ENCODE assay signal across 1 cellular context in the genomic region with DNA sequence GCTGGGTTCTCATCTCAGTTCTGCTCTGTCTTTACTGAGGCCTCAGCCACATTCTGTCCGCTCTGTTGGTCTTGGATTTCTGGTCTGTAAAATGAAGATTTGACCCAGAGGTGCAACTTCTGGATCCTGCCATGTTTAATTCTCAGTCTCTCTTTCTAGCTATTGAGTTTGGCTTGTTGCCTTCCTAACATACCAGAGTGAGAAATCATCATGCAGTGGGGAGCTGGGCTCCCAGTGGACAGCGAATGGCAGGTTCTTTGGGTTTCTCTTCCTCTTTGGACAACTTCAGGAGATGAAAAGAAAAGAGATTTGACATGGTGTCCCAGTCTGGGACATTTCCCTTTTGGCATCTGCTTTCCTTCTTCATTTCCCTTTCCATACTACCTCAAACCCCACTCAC.
TF ChIP-seq lines count a peak whose summit lies in the region.

No MANE protein-coding gene starts in this region.

TF ChIP-seq in SK-N-SH, 30 proteins besides CTCF, POLR2A, EP300 and RAD21 (continued from another document):
- no peak for TF ChIP-seq USF1 (IDR thresholded peaks at IDR 0.05; ENCODE audit: borderline replicate concordance, low read depth)
- no peak for TF ChIP-seq EZH2phosphoT487 (IDR thresholded peaks at IDR 0.05; ENCODE audit: borderline replicate concordance, low read depth)
- no peak for TF ChIP-seq ELF1 (IDR thresholded peaks at IDR 0.05)
- TF ChIP-seq SIN3A (IDR thresholded peaks at IDR 0.05; ENCODE audit: borderline replicate concordance, low read depth, low read length): no peak
- no peak for TF ChIP-seq MXI1 (IDR thresholded peaks at IDR 0.05; ENCODE audit: low read depth, low read length)
- peak; percentile 36 for TF ChIP-seq TCF12 (IDR thresholded peaks at IDR 0.05)
- TF ChIP-seq, protein P1, sequence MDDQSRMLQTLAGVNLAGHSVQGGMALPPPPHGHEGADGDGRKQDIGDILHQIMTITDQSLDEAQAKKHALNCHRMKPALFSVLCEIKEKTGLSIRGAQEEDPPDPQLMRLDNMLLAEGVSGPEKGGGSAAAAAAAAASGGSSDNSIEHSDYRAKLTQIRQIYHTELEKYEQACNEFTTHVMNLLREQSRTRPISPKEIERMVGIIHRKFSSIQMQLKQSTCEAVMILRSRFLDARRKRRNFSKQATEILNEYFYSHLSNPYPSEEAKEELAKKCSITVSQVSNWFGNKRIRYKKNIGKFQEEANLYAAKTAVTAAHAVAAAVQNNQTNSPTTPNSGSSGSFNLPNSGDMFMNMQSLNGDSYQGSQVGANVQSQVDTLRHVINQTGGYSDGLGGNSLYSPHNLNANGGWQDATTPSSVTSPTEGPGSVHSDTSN (IDR thresholded peaks at IDR 0.05): peak; percentile 65
- TF ChIP-seq TAF1 (IDR thresholded peaks at IDR 0.05; ENCODE audit: borderline replicate concordance, low read depth, low read length): no peak
- no peak for TF ChIP-seq RFX5 (IDR thresholded peaks at IDR 0.05; ENCODE audit: low read length)
TF ChIP-seq in SK-N-SH: peak in this region for 6.
